12 cellular contexts compared by ENCODE assay signal in genomic region chr13:50598338-50598737, GRCh38.
DNase-seq lines count a peak whose midpoint lies in the region; ATAC-seq and TF ChIP-seq lines count a peak whose summit lies in the region.
"Had no signal": no experiment of that assay in that cellular context is flagged by ENCODE, and none has a peak within 500 bp of the region (broad histone marks: within the 10 kb centered on the region; RNA-seq: fewer than 3 reads in every experiment).

No MANE protein-coding gene starts in this region.

- H3K9me3 ChIP-seq in WERI-Rb-1 (ENCODE audit: severe bottlenecking) (no peaks in the 10 kb centered on the region), gastrocnemius medialis (no peaks in the 10 kb centered on the region)
- H3K9me3 ChIP-seq: upper lobe of right lung had no signal

- no peaks in the 10 kb centered on the region for H3K36me3 ChIP-seq in WERI-Rb-1
- no peaks in the 10 kb centered on the region for H3K36me3 ChIP-seq in gastrocnemius medialis
- H3K36me3 ChIP-seq: upper lobe of right lung had no signal

- peaks cover 11 to 24% of the 10 kb centered on the region in 2 donors for H3K4me1 ChIP-seq in gastrocnemius medialis
- H3K4me1 ChIP-seq: upper lobe of right lung had no signal

- H3K4me3 ChIP-seq in WERI-Rb-1 (ENCODE audit: low read depth, low read length) = no peak overlapping the region
- H3K4me3 ChIP-seq in gastrocnemius medialis = no peak overlapping the region
- H3K4me3 ChIP-seq: upper lobe of right lung had no signal

- H3K27ac ChIP-seq in WERI-Rb-1 = no peak overlapping the region
- H3K27ac ChIP-seq in gastrocnemius medialis = no peak overlapping the region
- H3K27ac ChIP-seq: upper lobe of right lung had no signal

- intact Hi-C loops in Right ventricle myocardium inferior (cut with DNase I) = loop anchor here (5.0 kb wide), 1 partner anchor 89 kb away; no protein-coding TSS in a partner anchor
- intact Hi-C loops in cardiac septum (cut with DNase I) = loop anchor here (5.0 kb wide), 1 partner anchor 79 kb away; no protein-coding TSS in a partner anchor
- intact Hi-C loops in gastrocnemius medialis (cut with DNase I; ENCODE audit: low total_unique reads) = no loop called here

- no peaks in the 10 kb centered on the region for H3K27me3 ChIP-seq in WERI-Rb-1 (ENCODE audit: insufficient read depth, low read depth, severe bottlenecking)
- no peaks in the 10 kb centered on the region for H3K27me3 ChIP-seq in gastrocnemius medialis
- H3K27me3 ChIP-seq: upper lobe of right lung had no signal

- DNase-seq in Right ventricle myocardium inferior (ENCODE audit: missing footprints) (no peak), cardiac septum (ENCODE audit: low spot score) (no peak), WERI-Rb-1 (peak; percentile 17), gastrocnemius medialis (no peak), NCI-H1092 treated with DMSO at 0.1 percent for 48 hours (lab: John Stamatoyannopoulos, UW) (no peak), SHP77 treated with DMSO at 0.1 percent for 48 hours (lab: John Stamatoyannopoulos, UW) (no peak)
- DNase-seq: DMS153; NCI-H187; stimulated activated CD4-positive, alpha-beta T cell treated with anti-CD3 and anti-CD28 coated beads, Interleukin-12 subunit alpha, Interleukin-12 subunit beta, amount 100 ng/mL, for 4 hours; upper lobe of right lung had no signal

- ATAC-seq in Right ventricle myocardium inferior (peak; percentile 62), HG03108 (IDR thresholded peaks at IDR 0.05; ENCODE audit: unreplicated experiment) (peak; percentile 31), gastrocnemius medialis (peak; percentile 22 to 60), HG02852 (IDR thresholded peaks at IDR 0.05; ENCODE audit: unreplicated experiment) (no peak)
- ATAC-seq: upper lobe of right lung had no signal

- in situ Hi-C loops in gastrocnemius medialis (cut with MboI; ENCODE audit: low sequenced_read_pairs in 4 of 4) = no loop called here

- no peak for TF ChIP-seq CTCF in WERI-Rb-1 (IDR thresholded peaks at IDR 0.05; ENCODE audit: low read depth, low read length)
- TF ChIP-seq CTCF in gastrocnemius medialis (IDR thresholded peaks at IDR 0.05 in 4 of 5, conservative IDR thresholded peaks at IDR 0.05 in 1 of 5) = no peak

- no peak for TF ChIP-seq POLR2A in gastrocnemius medialis (IDR thresholded peaks at IDR 0.05)
